In the genomic region with DNA sequence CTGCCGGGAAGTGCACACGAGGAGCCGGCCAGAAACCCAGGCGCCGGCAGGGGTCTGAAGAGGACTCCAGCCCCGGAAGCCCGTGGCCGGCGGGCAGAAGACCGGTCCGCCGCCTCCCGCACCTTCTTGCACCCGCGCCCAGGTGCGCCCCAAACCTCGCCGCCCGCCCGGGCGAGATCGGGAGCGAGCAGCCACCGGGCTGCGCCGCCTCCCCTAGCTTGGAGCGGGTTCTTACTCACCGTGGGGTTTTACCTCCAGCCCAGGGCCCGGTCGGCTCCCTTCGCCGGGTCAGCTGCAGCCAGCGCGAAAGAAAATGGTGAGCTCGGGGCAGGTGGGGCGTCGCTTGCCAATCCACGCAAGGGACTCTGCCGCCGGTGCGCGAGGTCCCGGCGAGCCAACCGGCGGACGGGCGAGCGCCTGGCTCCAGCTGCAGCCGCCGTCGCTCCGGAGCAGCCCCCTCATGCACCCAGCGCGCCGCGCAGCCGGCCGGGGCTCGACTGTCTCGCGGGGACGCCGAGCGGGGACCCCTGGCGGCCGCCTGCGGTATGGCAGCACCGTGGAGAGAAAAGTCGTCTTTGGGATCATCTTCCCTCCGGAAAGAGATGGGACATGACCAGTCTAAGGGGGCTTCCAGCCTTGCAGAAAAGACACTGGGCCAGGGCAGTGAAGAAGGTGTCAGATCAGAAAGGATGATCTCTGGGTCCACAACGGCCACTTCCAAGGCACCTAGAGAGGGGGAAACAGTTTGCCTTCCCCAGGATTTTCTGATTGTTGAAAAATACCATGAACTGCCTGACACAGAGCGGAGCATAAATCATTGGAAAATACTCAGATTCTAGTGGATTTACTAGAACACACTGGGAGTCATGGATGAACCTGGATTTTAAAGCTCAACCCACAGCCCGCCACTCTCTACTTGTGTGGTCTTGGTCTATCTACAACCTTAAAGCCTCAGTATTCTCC, we compare ENCODE assay signal across 8 cellular contexts. TPM values are rescaled to one million over a fixed set of nuclear protein-coding genes. Genes with fewer than 3 reads are reported as not detected.
DNase-seq lines count a peak whose midpoint lies in the region; ATAC-seq and TF ChIP-seq lines count a peak whose summit lies in the region.

A gene (minus strand): TSS at position 499 of the 963 bp plus-strand sequence. CDS start 74,264 bp downstream, outside the sequence.

- H3K27me3 ChIP-seq in SU-DHL-6 (ENCODE audit: low read length) (no peaks in the 10 kb centered on the region), adipocyte (replicated peaks; ENCODE audit: control insufficient read depth, insufficient read depth, low read length) (no peaks in the 10 kb centered on the region), heart left ventricle (no peaks in the 10 kb centered on the region), tibial nerve (no peaks in the 10 kb centered on the region)

- no peaks in the 10 kb centered on the region for H4K20me1 ChIP-seq in SU-DHL-6 (ENCODE audit: low read depth, low read length)

- 3 to 6% (median 4%) methylated on average over 45 to 74 of the region's 74 CpGs for WGBS in heart left ventricle, 4 donors
- 5 to 8% methylated on average over 30 to 52 of the region's 74 CpGs for WGBS in tibial nerve, 2 donors

- H3K4me2 ChIP-seq in SU-DHL-6 (ENCODE audit: low read depth, low read length, poor library complexity, severe bottlenecking), result peak within 1 kb of the TSS; percentile 78

- no peaks in the 10 kb centered on the region for H3K9me2 ChIP-seq in SU-DHL-6 (replicated peaks; ENCODE audit: insufficient read depth, low read length)

- peak; percentile 78 for ATAC-seq in GM21825 (IDR thresholded peaks at IDR 0.05; ENCODE audit: unreplicated experiment)
- ATAC-seq in heart left ventricle, result peak; percentile 41 to 94 (median 84)

- peak; percentile 67 for TF ChIP-seq CTCF in SU-DHL-6 (IDR thresholded peaks at IDR 0.05; ENCODE audit: insufficient read depth, low read length, poor library complexity, severe bottlenecking)
- TF ChIP-seq CTCF in heart left ventricle (IDR thresholded peaks at IDR 0.05), result peak; percentile 82 to 98 (median 95)
- peak; percentile 95 to 98 (median 96) for TF ChIP-seq CTCF in tibial nerve (IDR thresholded peaks at IDR 0.05)

- peak within 1 kb of the TSS; percentile 47 for H3K9ac ChIP-seq in SU-DHL-6 (ENCODE audit: low read length)
- peak within 1 kb of the TSS; percentile 75 for H3K9ac ChIP-seq in adipocyte (ENCODE audit: low read length)

- no peaks in the 10 kb centered on the region for H3K9me3 ChIP-seq in SU-DHL-6 (ENCODE audit: insufficient read depth, low read length)
- no peaks in the 10 kb centered on the region for H3K9me3 ChIP-seq in adipocyte (ENCODE audit: control insufficient read depth, low read length)
- H3K9me3 ChIP-seq in heart left ventricle, result no peaks in the 10 kb centered on the region
- H3K9me3 ChIP-seq in tibial nerve, result no peaks in the 10 kb centered on the region

- peak within 1 kb of the TSS; percentile 85 for H2AFZ ChIP-seq in SU-DHL-6 (ENCODE audit: low read depth, low read length, severe bottlenecking)

- H3K79me2 ChIP-seq in SU-DHL-6 (ENCODE audit: insufficient read depth, low read length), result no peaks in the 10 kb centered on the region

- TF ChIP-seq POLR2A in heart left ventricle (IDR thresholded peaks at IDR 0.05), result no peak
- TF ChIP-seq POLR2A in tibial nerve (IDR thresholded peaks at IDR 0.05), result peak in 1 of 2 donors; percentile 57

- DNase-seq in Daoy (ENCODE audit: low read depth), result peak; percentile 84
- peak; percentile 12 to 25 for DNase-seq in Kasumi-1 (lab: John Stamatoyannopoulos, UW)
- peak; percentile 86 for DNase-seq in adipocyte (ENCODE audit: low read depth)
- DNase-seq in heart left ventricle, result peak; percentile 80 to 93 (median 86)
- peak; percentile 78 for DNase-seq in pons (ENCODE audit: low spot score)
- peak; percentile 78 to 86 for DNase-seq in tibial nerve (ENCODE audit: low spot score in 2 of 2)

- H3K36me3 ChIP-seq in SU-DHL-6 (ENCODE audit: low read length) (no peaks in the 10 kb centered on the region), adipocyte (ENCODE audit: control insufficient read depth, insufficient read depth, low read length, severe bottlenecking) (no peaks in the 10 kb centered on the region), heart left ventricle (no peaks in the 10 kb centered on the region), tibial nerve (no peaks in the 10 kb centered on the region)

- H3K4me3 ChIP-seq in SU-DHL-6 (ENCODE audit: insufficient read depth, low read length, poor library complexity, severe bottlenecking), result peak within 1 kb of the TSS; percentile 57
- H3K4me3 ChIP-seq in adipocyte (ENCODE audit: low read length), result peak within 1 kb of the TSS; percentile 85
- H3K4me3 ChIP-seq in heart left ventricle, result peak within 1 kb of the TSS; percentile 67 to 93 (median 80)
- peak within 1 kb of the TSS; percentile 76 to 84 (median 80) for H3K4me3 ChIP-seq in tibial nerve

- H3K4me1 ChIP-seq in adipocyte (ENCODE audit: control insufficient read depth, insufficient read depth, low read length) (peaks cover 15% of the 10 kb centered on the region), heart left ventricle (peaks cover 0 to 38% (median 7%) of the 10 kb centered on the region in 12 donors), tibial nerve (peaks cover 0 to 42% (median 7%) of the 10 kb centered on the region in 4 donors)

- no peaks in the 10 kb centered on the region for H3F3A ChIP-seq in SU-DHL-6 (ENCODE audit: insufficient read depth)

- TF ChIP-seq EP300 in tibial nerve (IDR thresholded peaks at IDR 0.05), result peak in 1 of 2 donors; percentile 56

- no peak within 1 kb of the TSS for H3K27ac ChIP-seq in SU-DHL-6 (ENCODE audit: low read depth, low read length)
- H3K27ac ChIP-seq in heart left ventricle, result peak within 1 kb of the TSS; percentile 17 to 92 (median 74)
- H3K27ac ChIP-seq in tibial nerve, result peak within 1 kb of the TSS; percentile 72 to 98 (median 89)

- intact Hi-C loops in heart left ventricle (cut with DNase I), result loop anchor here in 9 of 10 donors (1.0 to 10.0 kb wide), 10 partner anchors 55 to 575 kb away; a partner anchor contains a TSS

RNA-seq across cellular contexts. Expression of the gene that starts here (rescaled TPM):
- total RNA-seq in Daoy (2014; rRNA removed; shearing (Covaris generic)), result 0.83 and 0.91 TPM in 2 replicates
- total RNA-seq in heart left ventricle, result 1 to 10 TPM in 8 of 9 donors, under 1 TPM in 1; 0.54 to 2.8 (median 2.1) TPM
- polyA plus RNA-seq in heart left ventricle, result under 1 TPM; 0.42 to 0.95 TPM
- 10 to 100 TPM; 16.2 to 23.7 (median 19.7) TPM for total RNA-seq in tibial nerve

Comparison
In these comparisons a context has a peak if more than half of its experiments do, and no peak if none do; other contexts are left out.
1. Peak in DNase-seq in Daoy; RNA of the gene not detected or under 1 TPM.
2. DNase-seq: peak in every context shown above with its lines; median percentile 86 in adipocyte; 86 in heart left ventricle; 84 in Daoy; 82 in tibial nerve; 78 in pons; 18 in Kasumi-1.